In the genomic region with DNA sequence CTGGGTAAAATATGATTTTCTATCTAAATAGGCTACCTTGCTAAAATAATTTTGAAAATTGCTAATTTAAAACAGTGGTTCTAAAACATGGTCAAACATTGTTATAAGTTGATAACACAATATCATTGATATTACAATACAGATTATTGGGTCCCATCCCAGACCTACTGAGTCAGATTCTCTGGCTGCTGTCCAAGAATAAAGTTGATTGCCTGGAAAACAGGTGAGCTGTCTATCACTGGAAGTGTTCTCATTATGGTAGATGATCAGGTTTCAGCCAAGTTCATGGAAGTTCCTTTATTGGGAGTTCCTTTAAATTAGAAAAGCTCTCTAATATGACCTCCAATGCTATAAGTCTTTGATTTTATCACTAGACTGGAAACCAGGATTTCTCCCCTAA, we compare ENCODE assay signal across 23 cellular contexts. TPM values are rescaled to one million over a fixed set of nuclear protein-coding genes. Genes with fewer than 3 reads are reported as not detected.
A peak's percentile ranks its signal among the peaks of the same experiment; 100 is the strongest.
DNase-seq lines count a peak whose midpoint lies in the region; ATAC-seq and TF ChIP-seq lines count a peak whose summit lies in the region.
"Had no signal": no experiment of that assay in that cellular context is flagged by ENCODE, and none has a peak within 500 bp of the region (broad histone marks: within the 10 kb centered on the region; RNA-seq: fewer than 3 reads in every experiment).

No MANE protein-coding gene starts in this region.

- ATAC-seq in PC-3 = no peak
- ATAC-seq in HG02588 (IDR thresholded peaks at IDR 0.05; ENCODE audit: unreplicated experiment) = no peak
- ATAC-seq: CD8-positive, alpha-beta T cell had no signal

- no peak overlapping the region for H3K4me3 ChIP-seq in PC-3 (ENCODE audit: low read length)
- H3K4me3 ChIP-seq: GM23248, SJSA1 had no signal

- H2AFZ ChIP-seq in PC-3 (ENCODE audit: low read length) = no peak overlapping the region
- H2AFZ ChIP-seq: GM23248 had no signal

- no peaks in the 10 kb centered on the region for H3K9me3 ChIP-seq in PC-3 (ENCODE audit: low read length)
- H3K9me3 ChIP-seq: SJSA1 had no signal

- CTCF ChIA-PET in PC-3 (lab: Charles Lee) = no interaction called here

- H3K27ac ChIP-seq in PC-3 (ENCODE audit: low read length) = no peak overlapping the region
- H3K27ac ChIP-seq: 22Rv1, C4-2B, GM23248, SJSA1 had no signal

- BruUV-seq in PC-3 (replicated peaks; lab: Mats Ljungman, UMichigan) = no TSS peak

- H3F3A ChIP-seq in PC-3 (ENCODE audit: low read length, unreplicated experiment) = no peaks in the 10 kb centered on the region

- TF ChIP-seq CTCF in PC-3 (conservative IDR thresholded peaks at IDR 0.05; ENCODE audit: low read depth, low read length) = no peak

- no peak overlapping the region for H3K4me2 ChIP-seq in PC-3 (ENCODE audit: low read length)

- H3K9me2 ChIP-seq in PC-3 (replicated peaks; ENCODE audit: low read length) = no peaks in the 10 kb centered on the region

- H3K9me3 Mint-ChIP-seq in T-helper 1 cell treated with Interleukin-12 subunit alpha and Interleukin-12 subunit beta and Interleukin-4 antibody, amounts not matched to agents 30 μg/mL and 1 μg/mL, for 36 hours = no peaks in the 10 kb centered on the region
- H3K9me3 Mint-ChIP-seq: CD8-positive, alpha-beta T cell had no signal

- no peak overlapping the region for H3K4me3 Mint-ChIP-seq in T-helper 1 cell treated with Interleukin-12 subunit alpha and Interleukin-12 subunit beta and Interleukin-4 antibody, amounts not matched to agents 30 μg/mL and 1 μg/mL, for 36 hours
- H3K4me3 Mint-ChIP-seq: B cell; CD8-positive, alpha-beta T cell had no signal

- POLR2A ChIA-PET in PC-3 (lab: Charles Lee; ENCODE audit: unreplicated experiment) = interaction anchor here (0.6 kb wide), 1 partner anchor 83 kb away, joined by 4 read pairs; no protein-coding TSS in a partner anchor

- H3K27me3 Mint-ChIP-seq in T-helper 1 cell treated with Interleukin-12 subunit alpha and Interleukin-12 subunit beta and Interleukin-4 antibody, amounts not matched to agents 30 μg/mL and 1 μg/mL, for 36 hours (ENCODE audit: low read depth) = peaks cover 3% of the 10 kb centered on the region
- H3K27me3 Mint-ChIP-seq: B cell had no signal

- no peaks in the 10 kb centered on the region for H3K79me2 ChIP-seq in PC-3 (ENCODE audit: low read length)

- no peaks in the 10 kb centered on the region for H3K36me3 ChIP-seq in PC-3 (ENCODE audit: low read depth, low read length)
- H3K36me3 ChIP-seq: SJSA1 had no signal

- H3K27me3 ChIP-seq in PC-3 (ENCODE audit: low read length) = no peaks in the 10 kb centered on the region
- H3K27me3 ChIP-seq: SJSA1 had no signal

- DNase-seq in DMS53 (lab: John Stamatoyannopoulos, UW) = peak; percentile 28
- no peak for DNase-seq in DMS53 treated with DMSO at 0.1 percent for 48 hours (lab: John Stamatoyannopoulos, UW; ENCODE audit: unreplicated experiment)
- no peak for DNase-seq in T-helper 1 cell
- peak; percentile 48 for DNase-seq in PC-3
- no peak for DNase-seq in iPS-NIHi7 (ENCODE audit: extremely low spot score)
- DNase-seq: CD8-positive, alpha-beta T cell; DMS 273 treated with DMSO at 0.1 percent for 48 hours; GM23248; H7; Karpas-422; NCI-H1092 treated with DMSO at 0.1 percent for 48 hours; NCI-H146; NCI-H2029 treated with DMSO at 0.1 percent for 48 hours; NCI-H510A; NCI-H748 treated with DMSO at 0.1 percent for 48 hours; Right ventricle myocardium superior; RPMI8226 had no signal

- H3K9ac ChIP-seq in PC-3 (ENCODE audit: low read length) = no peak overlapping the region
- H3K9ac ChIP-seq: GM23248 had no signal

- peak overlapping the region; percentile 31 for H3K27ac Mint-ChIP-seq in T-helper 1 cell treated with Interleukin-12 subunit alpha and Interleukin-12 subunit beta and Interleukin-4 antibody, amounts not matched to agents 30 μg/mL and 1 μg/mL, for 36 hours
- H3K27ac Mint-ChIP-seq: B cell; CD8-positive, alpha-beta T cell had no signal

- H3K4me1 Mint-ChIP-seq in T-helper 1 cell treated with Interleukin-12 subunit alpha and Interleukin-12 subunit beta and Interleukin-4 antibody, amounts not matched to agents 30 μg/mL and 1 μg/mL, for 36 hours (ENCODE audit: low read depth) = peaks cover 19% of the 10 kb centered on the region

- no peaks in the 10 kb centered on the region for H4K20me1 ChIP-seq in PC-3 (ENCODE audit: low read length)

- H3K36me3 Mint-ChIP-seq in T-helper 1 cell treated with Interleukin-12 subunit alpha and Interleukin-12 subunit beta and Interleukin-4 antibody, amounts not matched to agents 30 μg/mL and 1 μg/mL, for 36 hours (ENCODE audit: low read depth) = no peaks in the 10 kb centered on the region
- H3K36me3 Mint-ChIP-seq: CD8-positive, alpha-beta T cell had no signal

- intact Hi-C loops in PC-3 (cut with micrococcal nuclease) = no loop called here

- H3K4me1 ChIP-seq in PC-3 (ENCODE audit: insufficient read depth, low read length) = no peaks in the 10 kb centered on the region
- H3K4me1 ChIP-seq: SJSA1 had no signal

RNA-seq across cellular contexts. Expression of a gene that starts 52.3 kb away (rescaled TPM):
- total RNA-seq in PC-3 (2014; rRNA removed) = 38.4 and 43.0 TPM in 2 replicates

Comparison
In these comparisons a context has a peak if more than half of its experiments do, and no peak if none do; other contexts are left out.
1. DNase-seq: peak in DMS53 (single experiment) and PC-3 (single experiment); none in DMS53 treated with DMSO at 0.1 percent for 48 hours (single experiment), T-helper 1 cell (0 of 5) and iPS-NIHi7 (single experiment).